24 cellular contexts compared by ENCODE assay signal in the genomic region with DNA sequence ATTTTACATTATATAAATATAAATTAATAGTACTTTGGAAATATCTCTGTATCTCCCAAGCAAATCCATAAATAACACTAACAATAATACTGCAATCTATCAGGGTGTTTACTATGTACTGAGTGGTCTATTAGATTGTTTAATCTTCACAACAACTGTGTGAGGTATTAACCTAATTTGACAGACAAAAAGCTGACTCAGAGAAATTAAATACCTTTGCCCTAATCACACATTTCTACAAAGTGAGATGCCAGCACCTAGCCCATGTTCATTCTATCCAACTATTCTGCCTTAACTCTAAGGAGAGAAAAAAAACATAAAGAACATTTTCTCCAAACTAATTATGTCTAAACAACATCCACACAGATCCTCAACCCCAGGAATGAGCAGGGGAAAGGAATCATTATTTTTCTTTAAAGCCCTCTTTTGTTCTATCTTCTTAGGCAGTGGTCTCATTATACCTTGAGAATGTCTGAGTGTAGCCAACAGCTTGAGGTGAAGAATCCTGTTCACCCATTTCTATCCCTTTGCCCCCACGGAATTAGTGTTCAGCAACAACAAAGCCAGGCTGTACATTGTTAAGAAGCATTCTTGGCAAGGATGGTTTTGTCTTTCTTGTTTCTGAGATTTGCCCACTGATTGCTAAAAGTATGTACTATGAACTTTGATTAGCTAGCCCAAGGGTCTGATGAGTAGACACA. TPM values are rescaled to one million over a fixed set of nuclear protein-coding genes. Genes with fewer than 3 reads are reported as not detected.
A peak's percentile ranks its signal among the peaks of the same experiment; 100 is the strongest.
DNase-seq lines count a peak whose midpoint lies in the region; ATAC-seq, FAIRE-seq and TF ChIP-seq lines count a peak whose summit lies in the region.
"Had no signal": no experiment of that assay in that cellular context is flagged by ENCODE, and none has a peak within 500 bp of the region (broad histone marks: within the 10 kb centered on the region; RNA-seq: fewer than 3 reads in every experiment).

No MANE protein-coding gene starts in this region.

- no peak for TF ChIP-seq CTCF in DND-41 (IDR thresholded peaks at IDR 0.05; ENCODE audit: borderline replicate concordance, extremely low read depth, low read length, poor library complexity, severe bottlenecking)
- TF ChIP-seq CTCF in OCI-LY1 (IDR thresholded peaks at IDR 0.05; ENCODE audit: low read length), result no peak
- no peak for TF ChIP-seq CTCF in brain (conservative IDR thresholded peaks at IDR 0.05)

- H3K9me3 Mint-ChIP-seq in brain, result peaks cover 3 to 23% (median 17%) of the 10 kb centered on the region in 5 experiments
- peaks cover 3% of the 10 kb centered on the region for H3K9me3 Mint-ChIP-seq in activated CD4-positive, alpha-beta memory T cell treated with anti-CD3 and anti-CD28 coated beads, Interleukin-2, amount 10 ng/mL, durations not matched to agents 7 days and 5 days

- H3K9ac ChIP-seq in DND-41 (ENCODE audit: low read depth, low read length), result no peak overlapping the region
- H3K9ac ChIP-seq in OCI-LY1 (ENCODE audit: low read length), result no peak overlapping the region

- CTCF ChIA-PET in activated CD4-positive, alpha-beta memory T cell treated with anti-CD3 and anti-CD28 coated beads, Interleukin-2, amount 10 ng/mL, durations not matched to agents 7 days and 5 days (lab: Charles Lee), result no interaction called here

- peak overlapping the region; percentile 39 to 86 (median 55) for H3K27ac Mint-ChIP-seq in brain
- H3K27ac Mint-ChIP-seq in activated CD4-positive, alpha-beta memory T cell treated with anti-CD3 and anti-CD28 coated beads, Interleukin-2, amount 10 ng/mL, durations not matched to agents 7 days and 5 days, result no peak overlapping the region

- FAIRE-seq in GM19239 (lab: Jason Lieb, UNC), result no peak
- FAIRE-seq: H54, HTR-8/SVneo had no signal

- peaks cover 6% of the 10 kb centered on the region for H3K36me3 Mint-ChIP-seq in brain
- H3K36me3 Mint-ChIP-seq in activated CD4-positive, alpha-beta memory T cell treated with anti-CD3 and anti-CD28 coated beads, Interleukin-2, amount 10 ng/mL, durations not matched to agents 7 days and 5 days (ENCODE audit: low read depth), result no peaks in the 10 kb centered on the region

- no peak for ATAC-seq in DND-41 (ENCODE audit: insufficient read depth, low read depth)

- no peak overlapping the region for H3K4me2 ChIP-seq in DND-41 (ENCODE audit: insufficient read depth, low read length)
- no peak overlapping the region for H3K4me2 ChIP-seq in OCI-LY1 (ENCODE audit: low read length)

- H3K4me3 ChIP-seq in DND-41 (ENCODE audit: low read depth in 1 of 2, low read length in 2 of 2), result no peak overlapping the region
- H3K4me3 ChIP-seq in OCI-LY1 (ENCODE audit: low read depth, low read length, poor library complexity, severe bottlenecking), result no peak overlapping the region
- no peak overlapping the region for H3K4me3 ChIP-seq in neuron (ENCODE audit: low read length)

- H3K36me3 ChIP-seq in DND-41 (ENCODE audit: insufficient read depth, low read length) (no peaks in the 10 kb centered on the region), OCI-LY1 (ENCODE audit: insufficient read depth, low read length) (no peaks in the 10 kb centered on the region), neuron (ENCODE audit: insufficient read depth, low read length) (no peaks in the 10 kb centered on the region)

- H3K4me3 Mint-ChIP-seq in brain, result peak overlapping the region in 1 of 5 experiments; percentile 36
- H3K4me3 Mint-ChIP-seq in activated CD4-positive, alpha-beta memory T cell treated with anti-CD3 and anti-CD28 coated beads, Interleukin-2, amount 10 ng/mL, durations not matched to agents 7 days and 5 days, result no peak overlapping the region

- no peaks in the 10 kb centered on the region for H4K20me1 ChIP-seq in DND-41 (ENCODE audit: insufficient read depth, low read length)
- no peaks in the 10 kb centered on the region for H4K20me1 ChIP-seq in OCI-LY1 (ENCODE audit: insufficient read depth, low read length)

- DNase-seq in DND-41 (no peak), GM19239 (ENCODE audit: insufficient read length, low spot score) (no peak), AG08396 (ENCODE audit: low spot score) (no peak)
- DNase-seq in activated CD4-positive, alpha-beta memory T cell treated with anti-CD3 and anti-CD28 coated beads, Interleukin-2, amount 10 ng/mL, durations not matched to agents 7 days and 5 days, result no peak
- DNase-seq: ACHN; AML-193; GF-D8; NCI-H1105; NCI-H2081; NCI-H2171 treated with DMSO at 0.1 percent for 48 hours; NCI-H446; NCI-H69; NK-92 treated with Interleukin-12 subunit alpha and Interleukin-12 subunit beta, amount 100 ng/mL, for 24 hours; OCI-M1; SIG-M5 had no signal

- no peak overlapping the region for H3K27ac ChIP-seq in DND-41 (ENCODE audit: low read length)
- H3K27ac ChIP-seq in OCI-LY1 (ENCODE audit: low read depth, low read length, poor library complexity, severe bottlenecking), result no peak overlapping the region
- H3K27ac ChIP-seq: C4-2B had no signal

- H3K79me2 ChIP-seq in DND-41 (ENCODE audit: insufficient read depth, low read length) (no peaks in the 10 kb centered on the region), OCI-LY1 (ENCODE audit: insufficient read depth, low read length) (no peaks in the 10 kb centered on the region)

- H2AFZ ChIP-seq in DND-41 (ENCODE audit: low read depth, low read length) (peak overlapping the region; percentile 19), OCI-LY1 (ENCODE audit: low read length) (0 out of 2 replicates have a peak overlapping the region, but pooled peaks have one; percentile 69), neuron (ENCODE audit: low read depth, low read length) (peak overlapping the region; percentile 28)

- H3K4me1 Mint-ChIP-seq in brain, result peaks cover 67% of the 10 kb centered on the region
- no peaks in the 10 kb centered on the region for H3K4me1 Mint-ChIP-seq in activated CD4-positive, alpha-beta memory T cell treated with anti-CD3 and anti-CD28 coated beads, Interleukin-2, amount 10 ng/mL, durations not matched to agents 7 days and 5 days

- no peaks in the 10 kb centered on the region for H3K9me2 ChIP-seq in OCI-LY1 (ENCODE audit: low read depth, low read length)

- H3K9me3 ChIP-seq in DND-41 (ENCODE audit: insufficient read depth, low read length, severe bottlenecking) (no peaks in the 10 kb centered on the region), OCI-LY1 (ENCODE audit: low read length) (no peaks in the 10 kb centered on the region), neuron (ENCODE audit: low read length) (no peaks in the 10 kb centered on the region)

- H3K27me3 ChIP-seq in DND-41 (ENCODE audit: insufficient read depth, low read length, poor library complexity) (no peaks in the 10 kb centered on the region), OCI-LY1 (ENCODE audit: insufficient read depth, low read length) (no peaks in the 10 kb centered on the region), neuron (ENCODE audit: insufficient read depth, low read length) (no peaks in the 10 kb centered on the region)

- POLR2A ChIA-PET in activated CD4-positive, alpha-beta memory T cell treated with anti-CD3 and anti-CD28 coated beads, Interleukin-2, amount 10 ng/mL, durations not matched to agents 7 days and 5 days (lab: Charles Lee), result no interaction called here

- H3K4me1 ChIP-seq in DND-41 (ENCODE audit: insufficient read depth, low read length) (0 out of 2 replicates have a peak, but pooled peaks cover 3% of the 10 kb centered on the region), OCI-LY1 (ENCODE audit: insufficient read depth, low read length, severe bottlenecking) (peaks cover 14% of the 10 kb centered on the region), neuron (ENCODE audit: insufficient read depth, low read length) (peaks cover 36% of the 10 kb centered on the region)

- H3F3A ChIP-seq in OCI-LY1 (ENCODE audit: insufficient read depth, low read length), result no peaks in the 10 kb centered on the region

- no peaks in the 10 kb centered on the region for H3K27me3 Mint-ChIP-seq in brain
- H3K27me3 Mint-ChIP-seq in activated CD4-positive, alpha-beta memory T cell treated with anti-CD3 and anti-CD28 coated beads, Interleukin-2, amount 10 ng/mL, durations not matched to agents 7 days and 5 days, result no peaks in the 10 kb centered on the region

RNA-seq across cellular contexts. Expression of a gene that starts 42.7 kb away (rescaled TPM):
- not detected for polyA plus RNA-seq in brain (ENCODE audit: insufficient read depth, low read depth, low replicate concordance)
- total RNA-seq in activated CD4-positive, alpha-beta memory T cell treated with anti-CD3 and anti-CD28 coated beads, Interleukin-2, amount 10 ng/mL, durations not matched to agents 7 days and 5 days, result not detected
- total RNA-seq: LHCN-M2; RPMI7951; T-helper 1 cell treated with Interleukin-12 subunit alpha and Interleukin-12 subunit beta and Interleukin-4 antibody, amounts not matched to agents 30 ng/mL and 1 ng/mL, for 36 hours had no signal

Comparison
In these comparisons a context has a peak if more than half of its experiments do, and no peak if none do; other contexts are left out.
1. H2AFZ ChIP-seq: peak in every context shown above with its lines; median percentile 69 in OCI-LY1; 28 in neuron; 19 in DND-41.